ENCODE assay signal across 15 cellular contexts in the genomic region with DNA sequence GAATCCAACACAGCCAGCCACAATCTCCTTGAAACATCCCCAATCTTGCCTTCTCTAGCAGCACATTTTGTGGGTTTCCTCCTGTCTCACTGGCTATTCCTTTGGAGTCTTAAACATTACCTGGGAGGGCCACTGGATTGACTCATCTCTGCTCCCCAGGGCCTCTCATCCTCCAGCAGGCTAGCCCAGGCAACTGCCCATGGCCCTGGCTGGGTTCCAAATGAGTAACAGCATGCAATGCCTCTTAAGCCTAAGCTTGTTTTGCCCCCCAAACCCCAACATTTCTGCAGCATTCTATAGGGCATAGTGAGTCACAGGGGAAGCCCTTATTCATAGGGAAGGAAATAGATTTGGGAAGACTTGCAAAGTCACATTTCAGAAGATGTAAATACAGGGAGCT.
DNase-seq lines count a peak whose midpoint lies in the region; ATAC-seq and TF ChIP-seq lines count a peak whose summit lies in the region.
"Had no signal": no experiment of that assay in that cellular context is flagged by ENCODE, and none has a peak within 500 bp of the region (broad histone marks: within the 10 kb centered on the region; RNA-seq: fewer than 3 reads in every experiment).

No MANE protein-coding gene starts in this region.

- no peak overlapping the region for H3K27ac ChIP-seq in neural progenitor cell
- H3K27ac ChIP-seq: dorsolateral prefrontal cortex, suprapubic skin had no signal

- no peak overlapping the region for H3K4me2 ChIP-seq in neural progenitor cell

- H3K4me3 ChIP-seq in fibroblast of pulmonary artery (replicated peaks; ENCODE audit: low read depth, low read length): no peak overlapping the region
- no peak overlapping the region for H3K4me3 ChIP-seq in neural progenitor cell
- H3K4me3 ChIP-seq: dorsolateral prefrontal cortex, suprapubic skin had no signal

- H3K27me3 ChIP-seq in neural progenitor cell: peaks cover 8% of the 10 kb centered on the region
- H3K27me3 ChIP-seq: suprapubic skin had no signal

- DNase-seq in COR-L47 (lab: John Stamatoyannopoulos, UW) (peak; percentile 40), HS-5 (ENCODE audit: low read depth) (peak; percentile 73), RPMI8226 (peak; percentile 43), fibroblast of pulmonary artery (ENCODE audit: low read depth) (peak; percentile 36), neural progenitor cell (ENCODE audit: low spot score) (no peak)
- DNase-seq in naive thymus-derived CD8-positive, alpha-beta T cell: no peak
- no peak for DNase-seq in activated CD8-positive, alpha-beta T cell treated with anti-CD3 and anti-CD28 coated beads, Interleukin-2, amount 10 ng/mL, durations not matched to agents 7 days and 5 days
- DNase-seq: dorsolateral prefrontal cortex, glutamatergic neuron, Kasumi-1 had no signal

- no peaks in the 10 kb centered on the region for H3K9me3 Mint-ChIP-seq in neural progenitor cell
- H3K9me3 Mint-ChIP-seq in naive thymus-derived CD8-positive, alpha-beta T cell: no peaks in the 10 kb centered on the region
- no peaks in the 10 kb centered on the region for H3K9me3 Mint-ChIP-seq in activated CD8-positive, alpha-beta T cell treated with anti-CD3 and anti-CD28 coated beads, Interleukin-2, amount 10 ng/mL, durations not matched to agents 7 days and 5 days (ENCODE audit: insufficient read depth)
- H3K9me3 Mint-ChIP-seq: CD14-positive monocyte, nephron had no signal

- H3K27me3 Mint-ChIP-seq in neural progenitor cell (ENCODE audit: insufficient read depth, low read depth): no peaks in the 10 kb centered on the region
- no peaks in the 10 kb centered on the region for H3K27me3 Mint-ChIP-seq in naive thymus-derived CD8-positive, alpha-beta T cell
- no peaks in the 10 kb centered on the region for H3K27me3 Mint-ChIP-seq in activated CD8-positive, alpha-beta T cell treated with anti-CD3 and anti-CD28 coated beads, Interleukin-2, amount 10 ng/mL, durations not matched to agents 7 days and 5 days (ENCODE audit: low read depth)

- H3F3A ChIP-seq in neural progenitor cell (ENCODE audit: low read depth): no peaks in the 10 kb centered on the region

- no peaks in the 10 kb centered on the region for H3K79me2 ChIP-seq in neural progenitor cell (ENCODE audit: low read depth)

- no peaks in the 10 kb centered on the region for H3K4me1 Mint-ChIP-seq in neural progenitor cell
- H3K4me1 Mint-ChIP-seq in naive thymus-derived CD8-positive, alpha-beta T cell: peaks cover 0 to 3% (median 1%) of the 10 kb centered on the region in 4 donors
- H3K4me1 Mint-ChIP-seq in activated CD8-positive, alpha-beta T cell treated with anti-CD3 and anti-CD28 coated beads, Interleukin-2, amount 10 ng/mL, durations not matched to agents 7 days and 5 days (ENCODE audit: low read depth): no peaks in the 10 kb centered on the region

- no peaks in the 10 kb centered on the region for H4K20me1 ChIP-seq in neural progenitor cell (ENCODE audit: low read depth)

- CTCF ChIA-PET in activated CD8-positive, alpha-beta T cell treated with anti-CD3 and anti-CD28 coated beads, Interleukin-2, amount 10 ng/mL, durations not matched to agents 7 days and 5 days (lab: Charles Lee): no interaction called here

- no peak overlapping the region for H3K9ac ChIP-seq in neural progenitor cell

- no peaks in the 10 kb centered on the region for H3K36me3 Mint-ChIP-seq in neural progenitor cell
- no peaks in the 10 kb centered on the region for H3K36me3 Mint-ChIP-seq in naive thymus-derived CD8-positive, alpha-beta T cell
- no peaks in the 10 kb centered on the region for H3K36me3 Mint-ChIP-seq in activated CD8-positive, alpha-beta T cell treated with anti-CD3 and anti-CD28 coated beads, Interleukin-2, amount 10 ng/mL, durations not matched to agents 7 days and 5 days (ENCODE audit: low read depth)
- H3K36me3 Mint-ChIP-seq: CD14-positive monocyte had no signal

- POLR2A ChIA-PET in naive thymus-derived CD8-positive, alpha-beta T cell (lab: Charles Lee): no interaction called here
- POLR2A ChIA-PET in activated CD8-positive, alpha-beta T cell treated with anti-CD3 and anti-CD28 coated beads, Interleukin-2, amount 10 ng/mL, durations not matched to agents 7 days and 5 days (lab: Charles Lee): no interaction called here

- TF ChIP-seq CTCF in fibroblast of pulmonary artery (IDR thresholded peaks at IDR 0.05; ENCODE audit: low read length, missing control alignments) (no peak), neural progenitor cell (IDR thresholded peaks at IDR 0.05) (no peak)

- no peak for ATAC-seq in GM19463 (IDR thresholded peaks at IDR 0.05; ENCODE audit: unreplicated experiment)
- no peak for ATAC-seq in naive thymus-derived CD8-positive, alpha-beta T cell
- ATAC-seq in activated CD8-positive, alpha-beta T cell treated with anti-CD3 and anti-CD28 coated beads, Interleukin-2, amount 10 ng/mL, durations not matched to agents 7 days and 5 days: no peak
- ATAC-seq: left lobe of liver had no signal

- no peaks in the 10 kb centered on the region for H3K36me3 ChIP-seq in neural progenitor cell
- H3K36me3 ChIP-seq: suprapubic skin had no signal

- no peak overlapping the region for H3K4me3 Mint-ChIP-seq in neural progenitor cell
- H3K4me3 Mint-ChIP-seq in naive thymus-derived CD8-positive, alpha-beta T cell: no peak overlapping the region
- H3K4me3 Mint-ChIP-seq in activated CD8-positive, alpha-beta T cell treated with anti-CD3 and anti-CD28 coated beads, Interleukin-2, amount 10 ng/mL, durations not matched to agents 7 days and 5 days: no peak overlapping the region
- H3K4me3 Mint-ChIP-seq: CD14-positive monocyte, nephron had no signal

- H3K9me3 ChIP-seq in neural progenitor cell (ENCODE audit: low read depth): no peaks in the 10 kb centered on the region
- H3K9me3 ChIP-seq: suprapubic skin had no signal

- no peak overlapping the region for H2AFZ ChIP-seq in neural progenitor cell (replicated peaks)

- H3K4me1 ChIP-seq in neural progenitor cell: peaks cover 7% of the 10 kb centered on the region
- H3K4me1 ChIP-seq: suprapubic skin had no signal

- H3K27ac Mint-ChIP-seq in neural progenitor cell: no peak overlapping the region
- H3K27ac Mint-ChIP-seq in naive thymus-derived CD8-positive, alpha-beta T cell: no peak overlapping the region
- no peak overlapping the region for H3K27ac Mint-ChIP-seq in activated CD8-positive, alpha-beta T cell treated with anti-CD3 and anti-CD28 coated beads, Interleukin-2, amount 10 ng/mL, durations not matched to agents 7 days and 5 days
- H3K27ac Mint-ChIP-seq: CD14-positive monocyte, nephron had no signal

Comparison
In these comparisons a context has a peak if more than half of its experiments do, and no peak if none do; other contexts are left out.
1. DNase-seq: peak in COR-L47 (single experiment), HS-5 (single experiment), RPMI8226 (single experiment) and fibroblast of pulmonary artery (single experiment); none in neural progenitor cell (single experiment), naive thymus-derived CD8-positive, alpha-beta T cell (0 of 10) and activated CD8-positive, alpha-beta T cell treated with anti-CD3 and anti-CD28 coated beads, Interleukin-2, amount 10 ng/mL, durations not matched to agents 7 days and 5 days (single experiment).